8 cellular contexts compared by ENCODE assay signal in genomic region chr5:16784843-16785791, GRCh38.
A peak's percentile ranks its signal among the peaks of the same experiment; 100 is the strongest.
DNase-seq lines count a peak whose midpoint lies in the region; ATAC-seq and TF ChIP-seq lines count a peak whose summit lies in the region.

No MANE protein-coding gene starts in this region.

- H3K27ac ChIP-seq in BLaER1 = no peak overlapping the region
- no peak overlapping the region for H3K27ac ChIP-seq in esophagus squamous epithelium

- intact Hi-C loops in esophagus squamous epithelium (cut with DNase I) = loop anchor here (10.0 kb wide), 1 partner anchor 150 kb away; the partner anchor contains the start of gene MYO10

- H3K36me3 ChIP-seq in BLaER1 (no peaks in the 10 kb centered on the region), esophagus squamous epithelium (peaks cover 0 to 34% (median 0%) of the 10 kb centered on the region in 3 donors)

- ATAC-seq in GM21367 (IDR thresholded peaks at IDR 0.05; ENCODE audit: unreplicated experiment) (peak; percentile 97), HG03469 (IDR thresholded peaks at IDR 0.05; ENCODE audit: unreplicated experiment) (peak; percentile 98)

- no peaks in the 10 kb centered on the region for H4K20me1 ChIP-seq in BLaER1

- TF ChIP-seq CTCF in esophagus squamous epithelium (IDR thresholded peaks at IDR 0.05) = no peak

- no peak overlapping the region for H3K9ac ChIP-seq in BLaER1

- 64 to 70% methylated on average over 25 of the region's 26 CpGs for WGBS in esophagus squamous epithelium, 2 donors

- peaks cover 26% of the 10 kb centered on the region for H3K4me1 ChIP-seq in BLaER1
- H3K4me1 ChIP-seq in esophagus squamous epithelium = peaks cover 0 to 12% (median 0%) of the 10 kb centered on the region in 3 donors

- TF ChIP-seq POLR2A in esophagus squamous epithelium (IDR thresholded peaks at IDR 0.05) = no peak

- DNase-seq in globus pallidus (ENCODE audit: low spot score) (peak; percentile 24), SHP77 (lab: John Stamatoyannopoulos, UW) (no peak), NCI-H2196 (lab: John Stamatoyannopoulos, UW; ENCODE audit: unreplicated experiment) (no peak), GM03348 (ENCODE audit: low spot score) (no peak), esophagus squamous epithelium (lab: John Stamatoyannopoulos, UW) (no peak)

- H3K4me2 ChIP-seq in BLaER1 = peak overlapping the region; percentile 46

- H3K4me3 ChIP-seq in BLaER1 (no peak overlapping the region), esophagus squamous epithelium (no peak overlapping the region)

- H3K27me3 ChIP-seq in BLaER1 (no peaks in the 10 kb centered on the region), esophagus squamous epithelium (no peaks in the 10 kb centered on the region)

- H3K9me3 ChIP-seq in BLaER1 (no peaks in the 10 kb centered on the region), esophagus squamous epithelium (no peaks in the 10 kb centered on the region)
